In the genomic region with DNA sequence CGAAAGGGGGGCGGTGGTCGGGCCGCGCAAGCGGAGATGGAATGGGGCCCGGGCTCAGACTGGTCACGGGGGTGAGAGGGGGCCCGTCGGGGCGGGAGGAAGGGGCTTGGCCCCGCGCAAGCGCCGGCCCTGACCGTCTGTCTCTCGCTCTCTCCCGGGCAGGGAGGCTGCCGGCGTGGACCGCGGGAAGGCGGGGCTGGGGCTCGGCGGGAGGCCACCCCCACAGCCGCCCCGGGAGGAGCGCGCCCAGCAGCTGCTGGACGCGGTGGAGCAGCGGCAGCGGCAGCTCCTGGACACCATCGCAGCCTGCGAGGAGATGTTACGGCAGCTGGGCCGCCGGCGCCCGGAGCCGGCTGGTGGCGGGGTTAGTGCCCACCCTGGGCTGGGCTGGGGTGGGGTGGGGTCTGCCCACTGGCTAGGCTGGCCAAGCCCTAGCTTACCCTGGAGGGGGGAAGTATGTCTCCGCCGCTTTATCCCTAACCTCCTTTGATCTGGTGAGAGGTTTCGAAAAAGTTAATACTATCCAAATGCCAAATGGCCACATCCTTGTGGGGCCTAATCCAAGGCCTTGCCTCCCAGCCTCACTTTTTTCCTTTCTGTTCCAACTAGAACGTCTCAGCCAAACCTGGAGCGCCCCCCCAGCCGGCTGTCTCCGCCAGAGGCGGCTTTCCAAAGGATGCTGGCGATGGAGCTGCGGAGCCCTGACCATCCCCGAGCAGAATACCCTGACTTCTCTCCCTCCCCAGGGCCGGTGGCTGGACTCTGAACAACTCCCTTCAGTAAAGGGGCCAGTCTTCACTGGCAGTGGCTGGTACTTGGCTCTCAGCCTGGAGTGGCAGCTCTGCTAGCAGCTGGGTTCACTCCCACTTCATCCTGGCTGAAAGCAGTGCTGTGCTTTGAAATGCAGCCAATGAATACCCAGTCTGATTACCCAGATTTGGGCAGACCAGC, we compare ENCODE assay signal across 1 cellular context.
A peak's percentile ranks its signal among the peaks of the same experiment; 100 is the strongest.
TF ChIP-seq lines count a peak whose summit lies in the region.

No MANE protein-coding gene starts in this region.

TF ChIP-seq in K562, 482 proteins besides CTCF, POLR2A, EP300 and RAD21 (continued from another document and continues in another):
- TF ChIP-seq, protein P1, sequence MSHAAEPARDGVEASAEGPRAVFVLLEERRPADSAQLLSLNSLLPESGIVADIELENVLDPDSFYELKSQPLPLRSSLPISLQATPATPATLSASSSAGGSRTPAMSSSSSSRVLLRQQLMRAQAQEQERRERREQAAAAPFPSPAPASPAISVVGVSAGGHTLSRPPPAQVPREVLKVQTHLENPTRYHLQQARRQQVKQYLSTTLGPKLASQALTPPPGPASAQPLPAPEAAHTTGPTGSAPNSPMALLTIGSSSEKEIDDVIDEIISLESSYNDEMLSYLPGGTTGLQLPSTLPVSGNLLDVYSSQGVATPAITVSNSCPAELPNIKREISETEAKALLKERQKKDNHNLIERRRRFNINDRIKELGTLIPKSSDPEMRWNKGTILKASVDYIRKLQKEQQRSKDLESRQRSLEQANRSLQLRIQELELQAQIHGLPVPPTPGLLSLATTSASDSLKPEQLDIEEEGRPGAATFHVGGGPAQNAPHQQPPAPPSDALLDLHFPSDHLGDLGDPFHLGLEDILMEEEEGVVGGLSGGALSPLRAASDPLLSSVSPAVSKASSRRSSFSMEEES (CRISPR knock-in tag; IDR thresholded peaks at IDR 0.05): no peak
- TF ChIP-seq SMAD2 (IDR thresholded peaks at IDR 0.05; ENCODE audit: low read depth, low read length) (no peak), MEF2A (IDR thresholded peaks at IDR 0.05; ENCODE audit: control insufficient read depth, low read depth, low read length) (no peak), FIP1L1 (IDR thresholded peaks at IDR 0.05; ENCODE audit: low read depth, low read length, poor library complexity, severe bottlenecking) (peak; percentile 19), MED1 (CRISPR knock-in tag; IDR thresholded peaks at IDR 0.05; ENCODE audit: borderline replicate concordance) (no peak), SMARCB1 (IDR thresholded peaks at IDR 0.05; ENCODE audit: insufficient read length, low read depth) (no peak), ZBTB7A (IDR thresholded peaks at IDR 0.05; ENCODE audit: borderline replicate concordance, control insufficient read depth, low read depth, low read length) (peak; percentile 89; the same call in 1 of the 2 replicates), C11orf30 (IDR thresholded peaks at IDR 0.05; ENCODE audit: low read depth) (no peak), ZNF507 (tag; conservative IDR thresholded peaks at IDR 0.05) (no peak), ZNF133 (CRISPR knock-in tag; IDR thresholded peaks at IDR 0.05) (no peak), MXI1 (IDR thresholded peaks at IDR 0.05; ENCODE audit: low read depth, low read length) (no peak), ERF (CRISPR knock-in tag; IDR thresholded peaks at IDR 0.05) (no peak), NR4A1 (CRISPR knock-in tag; IDR thresholded peaks at IDR 0.05) (no peak), NR4A1 (tag; IDR thresholded peaks at IDR 0.05) (no peak), ZNF76 (CRISPR knock-in tag; IDR thresholded peaks at IDR 0.05; ENCODE audit: borderline replicate concordance) (no peak), PHB (CRISPR knock-in tag; IDR thresholded peaks at IDR 0.05) (0 out of 2 replicates have a peak, but pooled peaks have one; percentile 36), GATA2 (CRISPR knock-in tag; IDR thresholded peaks at IDR 0.05) (no peak), YY1 (IDR thresholded peaks at IDR 0.05; ENCODE audit: borderline replicate concordance in 1 of 3, control insufficient read depth in 1 of 3, extremely low read depth in 1 of 3, insufficient read depth in 3 of 3, insufficient read length in 1 of 3, insufficient replicate concordance in 2 of 3, low read depth in 1 of 3, low read length in 2 of 3) (peak in 2 of 3 experiments; percentile 31 to 46)
- TF ChIP-seq, protein P2, sequence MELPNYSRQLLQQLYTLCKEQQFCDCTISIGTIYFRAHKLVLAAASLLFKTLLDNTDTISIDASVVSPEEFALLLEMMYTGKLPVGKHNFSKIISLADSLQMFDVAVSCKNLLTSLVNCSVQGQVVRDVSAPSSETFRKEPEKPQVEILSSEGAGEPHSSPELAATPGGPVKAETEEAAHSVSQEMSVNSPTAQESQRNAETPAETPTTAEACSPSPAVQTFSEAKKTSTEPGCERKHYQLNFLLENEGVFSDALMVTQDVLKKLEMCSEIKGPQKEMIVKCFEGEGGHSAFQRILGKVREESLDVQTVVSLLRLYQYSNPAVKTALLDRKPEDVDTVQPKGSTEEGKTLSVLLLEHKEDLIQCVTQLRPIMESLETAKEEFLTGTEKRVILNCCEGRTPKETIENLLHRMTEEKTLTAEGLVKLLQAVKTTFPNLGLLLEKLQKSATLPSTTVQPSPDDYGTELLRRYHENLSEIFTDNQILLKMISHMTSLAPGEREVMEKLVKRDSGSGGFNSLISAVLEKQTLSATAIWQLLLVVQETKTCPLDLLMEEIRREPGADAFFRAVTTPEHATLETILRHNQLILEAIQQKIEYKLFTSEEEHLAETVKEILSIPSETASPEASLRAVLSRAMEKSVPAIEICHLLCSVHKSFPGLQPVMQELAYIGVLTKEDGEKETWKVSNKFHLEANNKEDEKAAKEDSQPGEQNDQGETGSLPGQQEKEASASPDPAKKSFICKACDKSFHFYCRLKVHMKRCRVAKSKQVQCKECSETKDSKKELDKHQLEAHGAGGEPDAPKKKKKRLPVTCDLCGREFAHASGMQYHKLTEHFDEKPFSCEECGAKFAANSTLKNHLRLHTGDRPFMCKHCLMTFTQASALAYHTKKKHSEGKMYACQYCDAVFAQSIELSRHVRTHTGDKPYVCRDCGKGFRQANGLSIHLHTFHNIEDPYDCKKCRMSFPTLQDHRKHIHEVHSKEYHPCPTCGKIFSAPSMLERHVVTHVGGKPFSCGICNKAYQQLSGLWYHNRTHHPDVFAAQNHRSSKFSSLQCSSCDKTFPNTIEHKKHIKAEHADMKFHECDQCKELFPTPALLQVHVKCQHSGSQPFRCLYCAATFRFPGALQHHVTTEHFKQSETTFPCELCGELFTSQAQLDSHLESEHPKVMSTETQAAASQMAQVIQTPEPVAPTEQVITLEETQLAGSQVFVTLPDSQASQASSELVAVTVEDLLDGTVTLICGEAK (IDR thresholded peaks at IDR 0.05): no peak
- TF ChIP-seq, protein P2 (CRISPR knock-in tag; IDR thresholded peaks at IDR 0.05): no peak
- TF ChIP-seq, protein P3, sequence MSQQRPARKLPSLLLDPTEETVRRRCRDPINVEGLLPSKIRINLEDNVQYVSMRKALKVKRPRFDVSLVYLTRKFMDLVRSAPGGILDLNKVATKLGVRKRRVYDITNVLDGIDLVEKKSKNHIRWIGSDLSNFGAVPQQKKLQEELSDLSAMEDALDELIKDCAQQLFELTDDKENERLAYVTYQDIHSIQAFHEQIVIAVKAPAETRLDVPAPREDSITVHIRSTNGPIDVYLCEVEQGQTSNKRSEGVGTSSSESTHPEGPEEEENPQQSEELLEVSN (IDR thresholded peaks at IDR 0.05; ENCODE audit: borderline replicate concordance in 1 of 2, extremely low read depth in 1 of 2, insufficient read depth in 1 of 2, insufficient read length in 1 of 2, low read depth in 1 of 2, low read length in 1 of 2, poor library complexity in 1 of 2, severe bottlenecking in 1 of 2): peak in 1 of 2 experiments; percentile 61
- TF ChIP-seq, protein P4, sequence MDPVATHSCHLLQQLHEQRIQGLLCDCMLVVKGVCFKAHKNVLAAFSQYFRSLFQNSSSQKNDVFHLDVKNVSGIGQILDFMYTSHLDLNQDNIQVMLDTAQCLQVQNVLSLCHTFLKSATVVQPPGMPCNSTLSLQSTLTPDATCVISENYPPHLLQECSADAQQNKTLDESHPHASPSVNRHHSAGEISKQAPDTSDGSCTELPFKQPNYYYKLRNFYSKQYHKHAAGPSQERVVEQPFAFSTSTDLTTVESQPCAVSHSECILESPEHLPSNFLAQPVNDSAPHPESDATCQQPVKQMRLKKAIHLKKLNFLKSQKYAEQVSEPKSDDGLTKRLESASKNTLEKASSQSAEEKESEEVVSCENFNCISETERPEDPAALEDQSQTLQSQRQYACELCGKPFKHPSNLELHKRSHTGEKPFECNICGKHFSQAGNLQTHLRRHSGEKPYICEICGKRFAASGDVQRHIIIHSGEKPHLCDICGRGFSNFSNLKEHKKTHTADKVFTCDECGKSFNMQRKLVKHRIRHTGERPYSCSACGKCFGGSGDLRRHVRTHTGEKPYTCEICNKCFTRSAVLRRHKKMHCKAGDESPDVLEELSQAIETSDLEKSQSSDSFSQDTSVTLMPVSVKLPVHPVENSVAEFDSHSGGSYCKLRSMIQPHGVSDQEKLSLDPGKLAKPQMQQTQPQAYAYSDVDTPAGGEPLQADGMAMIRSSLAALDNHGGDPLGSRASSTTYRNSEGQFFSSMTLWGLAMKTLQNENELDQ (CRISPR knock-in tag; IDR thresholded peaks at IDR 0.05; ENCODE audit: borderline replicate concordance): no peak
- TF ChIP-seq, protein P5, sequence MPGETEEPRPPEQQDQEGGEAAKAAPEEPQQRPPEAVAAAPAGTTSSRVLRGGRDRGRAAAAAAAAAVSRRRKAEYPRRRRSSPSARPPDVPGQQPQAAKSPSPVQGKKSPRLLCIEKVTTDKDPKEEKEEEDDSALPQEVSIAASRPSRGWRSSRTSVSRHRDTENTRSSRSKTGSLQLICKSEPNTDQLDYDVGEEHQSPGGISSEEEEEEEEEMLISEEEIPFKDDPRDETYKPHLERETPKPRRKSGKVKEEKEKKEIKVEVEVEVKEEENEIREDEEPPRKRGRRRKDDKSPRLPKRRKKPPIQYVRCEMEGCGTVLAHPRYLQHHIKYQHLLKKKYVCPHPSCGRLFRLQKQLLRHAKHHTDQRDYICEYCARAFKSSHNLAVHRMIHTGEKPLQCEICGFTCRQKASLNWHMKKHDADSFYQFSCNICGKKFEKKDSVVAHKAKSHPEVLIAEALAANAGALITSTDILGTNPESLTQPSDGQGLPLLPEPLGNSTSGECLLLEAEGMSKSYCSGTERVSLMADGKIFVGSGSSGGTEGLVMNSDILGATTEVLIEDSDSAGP (CRISPR knock-in tag; IDR thresholded peaks at IDR 0.05): no peak
- TF ChIP-seq, protein P6, sequence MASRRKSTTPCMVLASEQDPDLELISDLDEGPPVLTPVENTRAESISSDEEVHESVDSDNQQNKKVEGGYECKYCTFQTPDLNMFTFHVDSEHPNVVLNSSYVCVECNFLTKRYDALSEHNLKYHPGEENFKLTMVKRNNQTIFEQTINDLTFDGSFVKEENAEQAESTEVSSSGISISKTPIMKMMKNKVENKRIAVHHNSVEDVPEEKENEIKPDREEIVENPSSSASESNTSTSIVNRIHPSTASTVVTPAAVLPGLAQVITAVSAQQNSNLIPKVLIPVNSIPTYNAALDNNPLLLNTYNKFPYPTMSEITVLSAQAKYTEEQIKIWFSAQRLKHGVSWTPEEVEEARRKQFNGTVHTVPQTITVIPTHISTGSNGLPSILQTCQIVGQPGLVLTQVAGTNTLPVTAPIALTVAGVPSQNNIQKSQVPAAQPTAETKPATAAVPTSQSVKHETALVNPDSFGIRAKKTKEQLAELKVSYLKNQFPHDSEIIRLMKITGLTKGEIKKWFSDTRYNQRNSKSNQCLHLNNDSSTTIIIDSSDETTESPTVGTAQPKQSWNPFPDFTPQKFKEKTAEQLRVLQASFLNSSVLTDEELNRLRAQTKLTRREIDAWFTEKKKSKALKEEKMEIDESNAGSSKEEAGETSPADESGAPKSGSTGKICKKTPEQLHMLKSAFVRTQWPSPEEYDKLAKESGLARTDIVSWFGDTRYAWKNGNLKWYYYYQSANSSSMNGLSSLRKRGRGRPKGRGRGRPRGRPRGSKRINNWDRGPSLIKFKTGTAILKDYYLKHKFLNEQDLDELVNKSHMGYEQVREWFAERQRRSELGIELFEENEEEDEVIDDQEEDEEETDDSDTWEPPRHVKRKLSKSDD (conservative IDR thresholded peaks at IDR 0.05; ENCODE audit: low read length): no peak
- TF ChIP-seq, protein P7, sequence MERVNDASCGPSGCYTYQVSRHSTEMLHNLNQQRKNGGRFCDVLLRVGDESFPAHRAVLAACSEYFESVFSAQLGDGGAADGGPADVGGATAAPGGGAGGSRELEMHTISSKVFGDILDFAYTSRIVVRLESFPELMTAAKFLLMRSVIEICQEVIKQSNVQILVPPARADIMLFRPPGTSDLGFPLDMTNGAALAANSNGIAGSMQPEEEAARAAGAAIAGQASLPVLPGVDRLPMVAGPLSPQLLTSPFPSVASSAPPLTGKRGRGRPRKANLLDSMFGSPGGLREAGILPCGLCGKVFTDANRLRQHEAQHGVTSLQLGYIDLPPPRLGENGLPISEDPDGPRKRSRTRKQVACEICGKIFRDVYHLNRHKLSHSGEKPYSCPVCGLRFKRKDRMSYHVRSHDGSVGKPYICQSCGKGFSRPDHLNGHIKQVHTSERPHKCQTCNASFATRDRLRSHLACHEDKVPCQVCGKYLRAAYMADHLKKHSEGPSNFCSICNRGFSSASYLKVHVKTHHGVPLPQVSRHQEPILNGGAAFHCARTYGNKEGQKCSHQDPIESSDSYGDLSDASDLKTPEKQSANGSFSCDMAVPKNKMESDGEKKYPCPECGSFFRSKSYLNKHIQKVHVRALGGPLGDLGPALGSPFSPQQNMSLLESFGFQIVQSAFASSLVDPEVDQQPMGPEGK (CRISPR knock-in tag; IDR thresholded peaks at IDR 0.05; ENCODE audit: borderline replicate concordance): no peak
